ENCODE assay signal across 17 cellular contexts in the genomic region with DNA sequence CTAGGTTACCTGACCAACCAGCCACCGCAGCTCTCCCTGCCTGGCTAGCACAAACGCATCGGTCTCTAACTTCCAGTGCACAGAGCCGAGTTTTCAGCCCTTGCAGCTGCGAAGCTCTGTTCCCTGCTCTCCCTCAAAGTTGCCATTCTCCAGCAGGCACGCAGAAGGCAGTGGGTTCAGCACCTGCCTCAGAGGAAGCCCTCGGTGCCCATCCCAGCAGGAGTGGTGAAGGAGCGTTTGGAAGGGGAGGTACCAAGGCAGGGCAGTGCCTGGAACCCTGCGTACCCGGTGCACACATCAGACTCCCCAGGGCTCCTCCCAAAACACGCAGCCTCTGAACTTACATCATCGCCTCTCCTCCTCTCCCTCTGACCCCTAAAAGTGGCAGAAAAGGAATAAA. TPM values are rescaled to one million over a fixed set of nuclear protein-coding genes. Genes with fewer than 3 reads are reported as not detected.
DNase-seq lines count a peak whose midpoint lies in the region; ATAC-seq and TF ChIP-seq lines count a peak whose summit lies in the region.
"Had no signal": no experiment of that assay in that cellular context is flagged by ENCODE, and none has a peak within 500 bp of the region (broad histone marks: within the 10 kb centered on the region; RNA-seq: fewer than 3 reads in every experiment).

No MANE protein-coding gene starts in this region.

- H3K4me1 Mint-ChIP-seq in activated CD8-positive, alpha-beta T cell treated with anti-CD3 and anti-CD28 coated beads for 36 hours (ENCODE audit: low read depth) = peaks cover 9% of the 10 kb centered on the region
- peaks cover 5% of the 10 kb centered on the region for H3K4me1 Mint-ChIP-seq in memory B cell

- H3K27ac Mint-ChIP-seq in activated CD8-positive, alpha-beta T cell treated with anti-CD3 and anti-CD28 coated beads for 36 hours = no peak overlapping the region
- no peak overlapping the region for H3K27ac Mint-ChIP-seq in memory B cell

- no peaks in the 10 kb centered on the region for H3K36me3 ChIP-seq in suprapubic skin
- H3K36me3 ChIP-seq: left ventricle myocardium inferior had no signal

- TF ChIP-seq POLR2A in suprapubic skin (IDR thresholded peaks at IDR 0.05) = no peak

- H3K36me3 Mint-ChIP-seq in activated CD8-positive, alpha-beta T cell treated with anti-CD3 and anti-CD28 coated beads for 36 hours (ENCODE audit: low read depth) = peaks cover 5% of the 10 kb centered on the region
- peaks cover 4% of the 10 kb centered on the region for H3K36me3 Mint-ChIP-seq in memory B cell

- H3K4me1 ChIP-seq in suprapubic skin = peaks cover 27% of the 10 kb centered on the region

- TF ChIP-seq EP300 in suprapubic skin (IDR thresholded peaks at IDR 0.05) = no peak

- peaks cover 2% of the 10 kb centered on the region for H3K27me3 Mint-ChIP-seq in activated CD8-positive, alpha-beta T cell treated with anti-CD3 and anti-CD28 coated beads for 36 hours
- H3K27me3 Mint-ChIP-seq in memory B cell = peaks cover 6% of the 10 kb centered on the region

- peaks cover 8% of the 10 kb centered on the region for H3K27me3 ChIP-seq in suprapubic skin

- no peak overlapping the region for H3K4me3 ChIP-seq in suprapubic skin

- no peaks in the 10 kb centered on the region for H3K9me3 ChIP-seq in suprapubic skin
- H3K9me3 ChIP-seq: psoas muscle had no signal

- POLR2A ChIA-PET in activated CD8-positive, alpha-beta T cell treated with anti-CD3 and anti-CD28 coated beads for 36 hours (lab: Charles Lee) = no interaction called here

- WGBS in suprapubic skin = 41% methylated on average over 9 of the region's 12 CpGs

- H3K4me3 Mint-ChIP-seq in activated CD8-positive, alpha-beta T cell treated with anti-CD3 and anti-CD28 coated beads for 36 hours = peak overlapping the region; percentile 61
- H3K4me3 Mint-ChIP-seq in memory B cell = peak overlapping the region; percentile 81

- peak; percentile 59 for DNase-seq in activated effector memory CD4-positive, alpha-beta T cell treated with anti-CD3 and anti-CD28 coated beads, Interleukin-2, amount 50 U/mL, for 16 hours
- no peak for DNase-seq in activated effector memory CD4-positive, alpha-beta T cell treated with Interleukin-2 at 50 U/mL for 16 hours
- no peak for DNase-seq in activated CD8-positive, alpha-beta T cell treated with anti-CD3 and anti-CD28 coated beads for 36 hours
- DNase-seq in memory B cell (ENCODE audit: low spot score in 2 of 2) = no peak
- DNase-seq in suprapubic skin (ENCODE audit: low spot score in 2 of 2) = peak; percentile 52 to 59
- DNase-seq in superior temporal gyrus (ENCODE audit: extremely low spot score) = no peak
- DNase-seq in DMS 273 treated with DMSO at 0.1 percent for 48 hours (lab: John Stamatoyannopoulos, UW) = no peak
- no peak for DNase-seq in NCI-H2029 treated with DMSO at 0.1 percent for 48 hours (lab: John Stamatoyannopoulos, UW)
- DNase-seq: amygdala; Calu3; cerebellar nuclear complex; GF-D8; left ventricle myocardium inferior; NCI-H446 treated with DMSO at 0.1 percent for 48 hours; psoas muscle; stimulated activated CD4-positive, alpha-beta T cell treated with anti-CD3 and anti-CD28 coated beads, Interleukin-12 subunit alpha, Interleukin-12 subunit beta, amount 100 ng/mL, for 4 hours; stimulated activated naive CD4-positive, alpha-beta T cell had no signal

- TF ChIP-seq CTCF in activated CD8-positive, alpha-beta T cell treated with anti-CD3 and anti-CD28 coated beads for 36 hours (IDR thresholded peaks at IDR 0.05) = no peak
- no peak for TF ChIP-seq CTCF in suprapubic skin (IDR thresholded peaks at IDR 0.05)

- peaks cover 3% of the 10 kb centered on the region for H3K9me3 Mint-ChIP-seq in activated CD8-positive, alpha-beta T cell treated with anti-CD3 and anti-CD28 coated beads for 36 hours
- H3K9me3 Mint-ChIP-seq in memory B cell = peaks cover 3% of the 10 kb centered on the region

- intact Hi-C loops in activated CD8-positive, alpha-beta T cell treated with anti-CD3 and anti-CD28 coated beads for 36 hours (cut with micrococcal nuclease) = no loop called here

- CTCF ChIA-PET in activated CD8-positive, alpha-beta T cell treated with anti-CD3 and anti-CD28 coated beads for 36 hours (lab: Charles Lee) = no interaction called here

- no peak overlapping the region for H3K27ac ChIP-seq in suprapubic skin
- H3K27ac ChIP-seq: left ventricle myocardium inferior had no signal

- ATAC-seq in activated CD8-positive, alpha-beta T cell treated with anti-CD3 and anti-CD28 coated beads for 36 hours = no peak
- no peak for ATAC-seq in memory B cell (ENCODE audit: low read depth)

RNA-seq across cellular contexts. Expression of a gene that starts 1.7 kb away (rescaled TPM):
- total RNA-seq in activated CD8-positive, alpha-beta T cell treated with anti-CD3 and anti-CD28 coated beads for 36 hours = 10 to 100 TPM; 29.3 to 31.4 TPM
- total RNA-seq in suprapubic skin = 1 to 10 TPM; 1.3 to 5.6 (median 4.7) TPM

RNA-seq across cellular contexts. Expression of a gene that starts 22.5 kb away (rescaled TPM):
- total RNA-seq in activated CD8-positive, alpha-beta T cell treated with anti-CD3 and anti-CD28 coated beads for 36 hours = 1 to 10 TPM; 2.7 to 3.5 TPM
- total RNA-seq in suprapubic skin = 10 to 100 TPM in 1 of 4 donors, 1 to 10 TPM in 3; 6.6 to 13.1 (median 7.1) TPM

Comparison
In these comparisons a context has a peak if more than half of its experiments do, and no peak if none do; other contexts are left out.
1. DNase-seq: peak in activated effector memory CD4-positive, alpha-beta T cell treated with anti-CD3 and anti-CD28 coated beads, Interleukin-2, amount 50 U/mL, for 16 hours (single experiment) and suprapubic skin (2 of 2); none in activated effector memory CD4-positive, alpha-beta T cell treated with Interleukin-2 at 50 U/mL for 16 hours (single experiment), activated CD8-positive, alpha-beta T cell treated with anti-CD3 and anti-CD28 coated beads for 36 hours (single experiment), memory B cell (0 of 2), superior temporal gyrus (single experiment), DMS 273 treated with DMSO at 0.1 percent for 48 hours (single experiment) and NCI-H2029 treated with DMSO at 0.1 percent for 48 hours (single experiment).
2. RNA of a gene that starts 1.7 kb away (total RNA-seq): 29.3 to 31.4 TPM in activated CD8-positive, alpha-beta T cell treated with anti-CD3 and anti-CD28 coated beads for 36 hours; 1.3 to 5.6 TPM in suprapubic skin; every median in the first group is over 4 times any median in the second.